In genomic region chr12:74626397-74626796, GRCh38 we compare ENCODE assay signal across 18 cellular contexts.
DNase-seq lines count a peak whose midpoint lies in the region; ATAC-seq and TF ChIP-seq lines count a peak whose summit lies in the region.
"Had no signal": no experiment of that assay in that cellular context is flagged by ENCODE, and none has a peak within 500 bp of the region (broad histone marks: within the 10 kb centered on the region; RNA-seq: fewer than 3 reads in every experiment).

No MANE protein-coding gene starts in this region.

- H4K5ac ChIP-seq in mesendoderm (ENCODE audit: low read length), result no peak overlapping the region

- H3K79me2 ChIP-seq in mesendoderm (ENCODE audit: control insufficient read depth, insufficient read depth, low read length), result no peaks in the 10 kb centered on the region

- H3K9me3 Mint-ChIP-seq in activated T-cell treated with anti-CD3 and anti-CD28 coated beads, Interleukin-2, amount 50 U/mL, for 72 hours, result peaks cover 5% of the 10 kb centered on the region in 2 donors

- intact Hi-C loops in spleen (cut with DNase I; ENCODE audit: low total_unique reads), result no loop called here

- no peak for TF ChIP-seq CTCF in spleen (IDR thresholded peaks at IDR 0.05 in 8 of 11, conservative IDR thresholded peaks at IDR 0.05 in 3 of 11)

- no peak overlapping the region for H3K4me3 Mint-ChIP-seq in activated T-cell treated with anti-CD3 and anti-CD28 coated beads, Interleukin-2, amount 50 U/mL, for 72 hours
- H3K4me3 Mint-ChIP-seq: activated naive CD4-positive, alpha-beta T cell treated with anti-CD3 and anti-CD28 coated beads, Interleukin-2, amount 50 U/mL, for 24 hours; stimulated activated naive CD8-positive, alpha-beta T cell treated with anti-CD3 and anti-CD28 coated beads, Interleukin-15, Interleukin-2, amounts not matched to agents 100 ng/mL and 50 ng/mL, for 24 hours had no signal

- H3K4me3 ChIP-seq in mesendoderm (ENCODE audit: low read length) (no peak overlapping the region), spleen (no peak overlapping the region)
- H3K4me3 ChIP-seq: mucosa of descending colon had no signal

- H3K27ac ChIP-seq in mesendoderm (ENCODE audit: low read depth, low read length), result no peak overlapping the region
- H3K27ac ChIP-seq in spleen, result no peak overlapping the region

- no peak overlapping the region for H3K18ac ChIP-seq in mesendoderm (ENCODE audit: low read length)

- peaks cover 0 to 14% (median 4%) of the 10 kb centered on the region in 8 donors for H3K9me3 ChIP-seq in spleen
- H3K9me3 ChIP-seq: mucosa of descending colon had no signal

- H3K4me1 Mint-ChIP-seq in activated T-cell treated with anti-CD3 and anti-CD28 coated beads, Interleukin-2, amount 50 U/mL, for 72 hours (ENCODE audit: low read depth), result no peaks in the 10 kb centered on the region
- H3K4me1 Mint-ChIP-seq: activated naive CD4-positive, alpha-beta T cell treated with anti-CD3 and anti-CD28 coated beads, Interleukin-2, amount 50 U/mL, for 24 hours had no signal

- no peak overlapping the region for H2BK120ac ChIP-seq in mesendoderm (ENCODE audit: low read depth, low read length)

- H3K27ac Mint-ChIP-seq in activated T-cell treated with anti-CD3 and anti-CD28 coated beads, Interleukin-2, amount 50 U/mL, for 72 hours, result no peak overlapping the region
- H3K27ac Mint-ChIP-seq: activated naive CD4-positive, alpha-beta T cell treated with anti-CD3 and anti-CD28 coated beads, Interleukin-2, amount 50 U/mL, for 24 hours; stimulated activated naive CD8-positive, alpha-beta T cell treated with anti-CD3 and anti-CD28 coated beads, Interleukin-15, Interleukin-2, amounts not matched to agents 100 ng/mL and 50 ng/mL, for 24 hours had no signal

- no peak overlapping the region for H2BK5ac ChIP-seq in mesendoderm (ENCODE audit: low read length)

- no peaks in the 10 kb centered on the region for H3K36me3 ChIP-seq in mesendoderm (ENCODE audit: control insufficient read depth, insufficient read depth, low read length)
- H3K36me3 ChIP-seq in spleen, result no peaks in the 10 kb centered on the region

- peak; percentile 92 for ATAC-seq in GM18505 (IDR thresholded peaks at IDR 0.05; ENCODE audit: unreplicated experiment)
- peak; percentile 92 for ATAC-seq in GM21515 (IDR thresholded peaks at IDR 0.05; ENCODE audit: unreplicated experiment)
- ATAC-seq in HG03039 (IDR thresholded peaks at IDR 0.05; ENCODE audit: unreplicated experiment), result peak; percentile 67
- ATAC-seq in HG03565 (IDR thresholded peaks at IDR 0.05; ENCODE audit: unreplicated experiment), result peak; percentile 86
- ATAC-seq in activated T-cell treated with anti-CD3 and anti-CD28 coated beads, Interleukin-2, amount 50 U/mL, for 72 hours (replicated peaks in 1 of 2), result no peak
- ATAC-seq: mucosa of descending colon had no signal

- H4K8ac ChIP-seq in mesendoderm (ENCODE audit: low read depth, low read length), result no peak overlapping the region

- no peak overlapping the region for H3K23ac ChIP-seq in mesendoderm (ENCODE audit: low read length)

- no peak overlapping the region for H3K4ac ChIP-seq in mesendoderm (ENCODE audit: low read depth, low read length)

- H3K36me3 Mint-ChIP-seq in activated T-cell treated with anti-CD3 and anti-CD28 coated beads, Interleukin-2, amount 50 U/mL, for 72 hours (ENCODE audit: insufficient read depth in 2 of 2), result no peaks in the 10 kb centered on the region
- H3K36me3 Mint-ChIP-seq: activated naive CD4-positive, alpha-beta T cell treated with anti-CD3 and anti-CD28 coated beads, Interleukin-2, amount 50 U/mL, for 24 hours had no signal

- no peaks in the 10 kb centered on the region for H3K79me1 ChIP-seq in mesendoderm (ENCODE audit: low read length)

- H3K4me1 ChIP-seq in mesendoderm (ENCODE audit: control insufficient read depth, low read depth, low read length) (no peaks in the 10 kb centered on the region), spleen (no peaks in the 10 kb centered on the region)

- no peak for DNase-seq in NCI-H2029 (lab: John Stamatoyannopoulos, UW)
- DNase-seq in activated T-cell treated with anti-CD3 and anti-CD28 coated beads, Interleukin-2, amount 50 U/mL, for 72 hours, result no peak
- no peak for DNase-seq in mesendoderm
- DNase-seq in spleen, result no peak
- DNase-seq: activated CD8-positive, alpha-beta memory T cell treated with anti-CD3 and anti-CD28 coated beads, Interleukin-2, amount 50 U/mL, for 48 hours; GOT3; KG1; kidney glomerular epithelial cell; mucosa of descending colon; NCI-H1417 treated with DMSO at 0.1 percent for 48 hours; NCI-H526; T-helper 1 cell had no signal

- no peak overlapping the region for H2BK15ac ChIP-seq in mesendoderm (replicated peaks; ENCODE audit: low read depth)

- H2AK5ac ChIP-seq in mesendoderm (ENCODE audit: low read length), result no peak overlapping the region

- no peaks in the 10 kb centered on the region for H3K27me3 Mint-ChIP-seq in activated T-cell treated with anti-CD3 and anti-CD28 coated beads, Interleukin-2, amount 50 U/mL, for 72 hours (ENCODE audit: low read depth)
- H3K27me3 Mint-ChIP-seq: stimulated activated naive CD8-positive, alpha-beta T cell treated with anti-CD3 and anti-CD28 coated beads, Interleukin-15, Interleukin-2, amounts not matched to agents 100 ng/mL and 50 ng/mL, for 24 hours had no signal

- no peak overlapping the region for H3K9ac ChIP-seq in mesendoderm (ENCODE audit: low read length)

- H3K27me3 ChIP-seq in mesendoderm (ENCODE audit: insufficient read depth, low read length, poor library complexity) (no peaks in the 10 kb centered on the region), spleen (replicated peaks in 1 of 7) (no peaks in the 10 kb centered on the region)

- no peak overlapping the region for H3K56ac ChIP-seq in mesendoderm (ENCODE audit: low read length)

- TF ChIP-seq POLR2A in GM18505 (IDR thresholded peaks at IDR 0.05; ENCODE audit: borderline replicate concordance, extremely low read depth, insufficient read depth, insufficient read length) (no peak), spleen (IDR thresholded peaks at IDR 0.05) (no peak)

- H3K4me2 ChIP-seq in mesendoderm (ENCODE audit: low read length), result no peak overlapping the region

Comparison
In these comparisons a context has a peak if more than half of its experiments do, and no peak if none do; other contexts are left out.
1. ATAC-seq: peak in GM18505 (single experiment), GM21515 (single experiment), HG03039 (single experiment) and HG03565 (single experiment); none in activated T-cell treated with anti-CD3 and anti-CD28 coated beads, Interleukin-2, amount 50 U/mL, for 72 hours (0 of 2).